In genomic region chr6:111683749-111684267, GRCh38 we compare ENCODE assay signal across 8 cellular contexts.
DNase-seq lines count a peak whose midpoint lies in the region; ATAC-seq and TF ChIP-seq lines count a peak whose summit lies in the region.

No MANE protein-coding gene starts in this region.

- H3K27ac Mint-ChIP-seq in T-cell: peak overlapping the region; percentile 84 to 92

- no peak for TF ChIP-seq POLR2A in esophagus squamous epithelium (IDR thresholded peaks at IDR 0.05)

- POLR2A ChIA-PET in AG04450 (lab: Yijun Ruan, JAX): interaction anchor here (0.7 kb wide), 1 partner anchor 84 kb away, joined by 4 read pairs; no protein-coding TSS in a partner anchor
- POLR2A ChIA-PET in T-cell (lab: Charles Lee): interaction anchor here in 1 of 2 donors (0.6 to 0.7 kb wide), 3 partner anchors 10 to 79 kb away, joined by 3 to 5 read pairs (median 5); no protein-coding TSS in a partner anchor

- no peak for TF ChIP-seq CTCF in AG04450 (IDR thresholded peaks at IDR 0.05; ENCODE audit: low read depth, low read length)
- TF ChIP-seq CTCF in esophagus squamous epithelium (IDR thresholded peaks at IDR 0.05): no peak

- H3K4me1 Mint-ChIP-seq in T-cell: peaks cover 89 to 93% (median 89%) of the 10 kb centered on the region in 3 donors

- peaks cover 70% of the 10 kb centered on the region for H3K36me3 Mint-ChIP-seq in T-cell

- CTCF ChIA-PET in AG04450 (lab: Charles Lee): interaction anchor here (0.7 kb wide), 1 partner anchor 275 kb away, joined by 3 read pairs; no protein-coding TSS in a partner anchor
- CTCF ChIA-PET in T-cell (lab: Charles Lee): no interaction called here

- intact Hi-C loops in esophagus squamous epithelium (cut with DNase I): no loop called here

- no peak overlapping the region for H3K27ac ChIP-seq in AG04450 (ENCODE audit: low read depth, low read length)
- H3K27ac ChIP-seq in esophagus squamous epithelium: peak overlapping the region in 3 of 4 donors; percentile 79 to 89 (median 83)

- H3K27me3 Mint-ChIP-seq in T-cell: no peaks in the 10 kb centered on the region

- peaks cover 0 to 4% (median 0%) of the 10 kb centered on the region in 3 donors for H3K36me3 ChIP-seq in esophagus squamous epithelium

- no peaks in the 10 kb centered on the region for H3K27me3 ChIP-seq in AG04450 (ENCODE audit: control insufficient read depth, insufficient read depth, low read length)
- H3K27me3 ChIP-seq in esophagus squamous epithelium: no peaks in the 10 kb centered on the region

- H3K4me3 Mint-ChIP-seq in T-cell: peak overlapping the region; percentile 0 to 62 (median 37)

- 66 to 79% methylated on average over 5 of the region's 5 CpGs for WGBS in esophagus squamous epithelium, 2 donors

- H3K9me3 Mint-ChIP-seq in T-cell: no peaks in the 10 kb centered on the region

- H3K9me3 ChIP-seq in AG04450 (ENCODE audit: control insufficient read depth, insufficient read depth, low read length): no peaks in the 10 kb centered on the region
- no peaks in the 10 kb centered on the region for H3K9me3 ChIP-seq in esophagus squamous epithelium

- H3K4me3 ChIP-seq in AG04450 (ENCODE audit: low read depth, low read length): no peak overlapping the region
- no peak overlapping the region for H3K4me3 ChIP-seq in esophagus squamous epithelium

- peak; percentile 18 for DNase-seq in AG04450 (ENCODE audit: low read depth, low spot score)
- DNase-seq in T-cell: no peak
- no peak for DNase-seq in esophagus squamous epithelium (lab: John Stamatoyannopoulos, UW)
- DNase-seq in non-pigmented ciliary epithelial cell (ENCODE audit: low read depth): peak; percentile 71
- DNase-seq in NCI-H1436 treated with DMSO at 0.1 percent for 48 hours (lab: John Stamatoyannopoulos, UW): no peak
- DNase-seq in NCI-H187 (lab: John Stamatoyannopoulos, UW): no peak
- DNase-seq in NCI-H526 (lab: John Stamatoyannopoulos, UW): no peak
- DNase-seq in NCI-H748 treated with DMSO at 0.1 percent for 48 hours (lab: John Stamatoyannopoulos, UW): no peak

- H3K4me1 ChIP-seq in esophagus squamous epithelium: peaks cover 0 to 61% (median 37%) of the 10 kb centered on the region in 3 donors

- peak in 2 of 4 experiments; percentile 31 to 38 for ATAC-seq in T-cell (replicated peaks in 1 of 4)

Comparison
In these comparisons a context has a peak if more than half of its experiments do, and no peak if none do; other contexts are left out.
1. DNase-seq: peak in AG04450 (single experiment) and non-pigmented ciliary epithelial cell (single experiment); none in T-cell (0 of 34), esophagus squamous epithelium (single experiment), NCI-H1436 treated with DMSO at 0.1 percent for 48 hours (single experiment), NCI-H187 (0 of 2), NCI-H526 (0 of 2) and NCI-H748 treated with DMSO at 0.1 percent for 48 hours (single experiment).